In the genomic region with DNA sequence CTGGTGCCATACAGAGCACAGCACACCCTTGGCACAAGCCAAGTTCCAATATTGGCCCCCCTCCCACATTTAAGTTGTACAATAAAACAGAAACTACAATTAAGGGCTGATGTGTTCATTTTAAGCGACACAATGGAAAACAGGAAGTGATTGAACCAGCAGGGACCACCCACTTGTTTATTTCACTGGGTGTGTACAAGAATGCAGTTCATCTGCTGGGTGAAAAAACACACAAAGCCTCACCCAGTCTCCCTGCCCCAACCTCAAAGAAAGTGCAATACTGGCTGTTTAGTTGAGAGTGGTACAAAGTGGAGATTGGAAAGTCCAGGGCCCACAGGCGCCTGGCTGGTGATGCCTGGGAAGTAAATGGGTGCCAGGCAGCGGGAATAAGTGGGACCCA, we compare ENCODE assay signal across 1 cellular context.
TF ChIP-seq lines count a peak whose summit lies in the region.

No MANE protein-coding gene starts in this region.

TF ChIP-seq in WTC11, 78 proteins besides CTCF, POLR2A, EP300 and RAD21 (continued from another document):
- TF ChIP-seq, protein P1, sequence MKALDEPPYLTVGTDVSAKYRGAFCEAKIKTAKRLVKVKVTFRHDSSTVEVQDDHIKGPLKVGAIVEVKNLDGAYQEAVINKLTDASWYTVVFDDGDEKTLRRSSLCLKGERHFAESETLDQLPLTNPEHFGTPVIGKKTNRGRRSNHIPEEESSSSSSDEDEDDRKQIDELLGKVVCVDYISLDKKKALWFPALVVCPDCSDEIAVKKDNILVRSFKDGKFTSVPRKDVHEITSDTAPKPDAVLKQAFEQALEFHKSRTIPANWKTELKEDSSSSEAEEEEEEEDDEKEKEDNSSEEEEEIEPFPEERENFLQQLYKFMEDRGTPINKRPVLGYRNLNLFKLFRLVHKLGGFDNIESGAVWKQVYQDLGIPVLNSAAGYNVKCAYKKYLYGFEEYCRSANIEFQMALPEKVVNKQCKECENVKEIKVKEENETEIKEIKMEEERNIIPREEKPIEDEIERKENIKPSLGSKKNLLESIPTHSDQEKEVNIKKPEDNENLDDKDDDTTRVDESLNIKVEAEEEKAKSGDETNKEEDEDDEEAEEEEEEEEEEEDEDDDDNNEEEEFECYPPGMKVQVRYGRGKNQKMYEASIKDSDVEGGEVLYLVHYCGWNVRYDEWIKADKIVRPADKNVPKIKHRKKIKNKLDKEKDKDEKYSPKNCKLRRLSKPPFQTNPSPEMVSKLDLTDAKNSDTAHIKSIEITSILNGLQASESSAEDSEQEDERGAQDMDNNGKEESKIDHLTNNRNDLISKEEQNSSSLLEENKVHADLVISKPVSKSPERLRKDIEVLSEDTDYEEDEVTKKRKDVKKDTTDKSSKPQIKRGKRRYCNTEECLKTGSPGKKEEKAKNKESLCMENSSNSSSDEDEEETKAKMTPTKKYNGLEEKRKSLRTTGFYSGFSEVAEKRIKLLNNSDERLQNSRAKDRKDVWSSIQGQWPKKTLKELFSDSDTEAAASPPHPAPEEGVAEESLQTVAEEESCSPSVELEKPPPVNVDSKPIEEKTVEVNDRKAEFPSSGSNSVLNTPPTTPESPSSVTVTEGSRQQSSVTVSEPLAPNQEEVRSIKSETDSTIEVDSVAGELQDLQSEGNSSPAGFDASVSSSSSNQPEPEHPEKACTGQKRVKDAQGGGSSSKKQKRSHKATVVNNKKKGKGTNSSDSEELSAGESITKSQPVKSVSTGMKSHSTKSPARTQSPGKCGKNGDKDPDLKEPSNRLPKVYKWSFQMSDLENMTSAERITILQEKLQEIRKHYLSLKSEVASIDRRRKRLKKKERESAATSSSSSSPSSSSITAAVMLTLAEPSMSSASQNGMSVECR (CRISPR knock-in tag; IDR thresholded peaks at IDR 0.05; ENCODE audit: borderline replicate concordance) = no peak
- TF ChIP-seq ATF1 (CRISPR knock-in tag; IDR thresholded peaks at IDR 0.05) = no peak
- TF ChIP-seq ZNF416 (CRISPR knock-in tag; IDR thresholded peaks at IDR 0.05) = no peak
- no peak for TF ChIP-seq PRRX2 (CRISPR knock-in tag; IDR thresholded peaks at IDR 0.05)
- TF ChIP-seq, protein P2, sequence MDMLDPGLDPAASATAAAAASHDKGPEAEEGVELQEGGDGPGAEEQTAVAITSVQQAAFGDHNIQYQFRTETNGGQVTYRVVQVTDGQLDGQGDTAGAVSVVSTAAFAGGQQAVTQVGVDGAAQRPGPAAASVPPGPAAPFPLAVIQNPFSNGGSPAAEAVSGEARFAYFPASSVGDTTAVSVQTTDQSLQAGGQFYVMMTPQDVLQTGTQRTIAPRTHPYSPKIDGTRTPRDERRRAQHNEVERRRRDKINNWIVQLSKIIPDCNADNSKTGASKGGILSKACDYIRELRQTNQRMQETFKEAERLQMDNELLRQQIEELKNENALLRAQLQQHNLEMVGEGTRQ (CRISPR knock-in tag; IDR thresholded peaks at IDR 0.05) = no peak
- no peak for TF ChIP-seq EMX1 (CRISPR knock-in tag; IDR thresholded peaks at IDR 0.05)
- TF ChIP-seq, protein P3, sequence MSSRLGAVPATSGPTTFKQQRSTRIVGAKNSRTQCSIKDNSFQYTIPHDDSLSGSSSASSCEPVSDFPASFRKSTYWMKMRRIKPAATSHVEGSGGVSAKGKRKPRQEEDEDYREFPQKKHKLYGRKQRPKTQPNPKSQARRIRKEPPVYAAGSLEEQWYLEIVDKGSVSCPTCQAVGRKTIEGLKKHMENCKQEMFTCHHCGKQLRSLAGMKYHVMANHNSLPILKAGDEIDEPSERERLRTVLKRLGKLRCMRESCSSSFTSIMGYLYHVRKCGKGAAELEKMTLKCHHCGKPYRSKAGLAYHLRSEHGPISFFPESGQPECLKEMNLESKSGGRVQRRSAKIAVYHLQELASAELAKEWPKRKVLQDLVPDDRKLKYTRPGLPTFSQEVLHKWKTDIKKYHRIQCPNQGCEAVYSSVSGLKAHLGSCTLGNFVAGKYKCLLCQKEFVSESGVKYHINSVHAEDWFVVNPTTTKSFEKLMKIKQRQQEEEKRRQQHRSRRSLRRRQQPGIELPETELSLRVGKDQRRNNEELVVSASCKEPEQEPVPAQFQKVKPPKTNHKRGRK (CRISPR knock-in tag; IDR thresholded peaks at IDR 0.05; ENCODE audit: borderline replicate concordance) = no peak
